ENCODE assay signal across 13 cellular contexts in genomic region chr1:155698382-155699038, GRCh38. TPM values are rescaled to one million over a fixed set of nuclear protein-coding genes. Genes with fewer than 3 reads are reported as not detected.
DNase-seq lines count a peak whose midpoint lies in the region; ATAC-seq and TF ChIP-seq lines count a peak whose summit lies in the region.
"Had no signal": no experiment of that assay in that cellular context is flagged by ENCODE, and none has a peak within 500 bp of the region (broad histone marks: within the 10 kb centered on the region; RNA-seq: fewer than 3 reads in every experiment).

No MANE protein-coding gene starts in this region.

- DNase-seq in cardiac muscle cell (ENCODE audit: low read depth in 1 of 2, low spot score in 1 of 2) (peak in 1 of 2 donors; percentile 42), heart right ventricle (no peak), astrocyte of the cerebellum (ENCODE audit: low read depth) (peak; percentile 28), iris pigment epithelial cell (ENCODE audit: low read depth) (peak; percentile 59), DMS153 treated with DMSO at 0.1 percent for 48 hours (lab: John Stamatoyannopoulos, UW; ENCODE audit: unreplicated experiment) (no peak), H4 (ENCODE audit: low spot score) (no peak)
- DNase-seq: activated CD4-positive, alpha-beta T cell treated with anti-CD3 and anti-CD28 coated beads for 1 hour; naive thymus-derived CD4-positive, alpha-beta T cell; NCI-H526; upper lobe of right lung had no signal

- H3K4me1 ChIP-seq in cardiac muscle cell (ENCODE audit: low read depth) (peaks cover 11% of the 10 kb centered on the region), heart right ventricle (peaks cover 0 to 37% (median 25%) of the 10 kb centered on the region in 9 donors)
- H3K4me1 ChIP-seq: upper lobe of right lung had no signal

- no peak overlapping the region for H3K4me3 ChIP-seq in cardiac muscle cell
- H3K4me3 ChIP-seq in heart right ventricle: no peak overlapping the region
- H3K4me3 ChIP-seq in astrocyte of the cerebellum (ENCODE audit: low read depth, low read length): no peak overlapping the region
- H3K4me3 ChIP-seq: upper lobe of right lung had no signal

- TF ChIP-seq CTCF in cardiac muscle cell (IDR thresholded peaks at IDR 0.05; ENCODE audit: low read depth, low read length) (no peak), heart right ventricle (IDR thresholded peaks at IDR 0.05) (no peak), astrocyte of the cerebellum (IDR thresholded peaks at IDR 0.05; ENCODE audit: low read depth, low read length, missing control alignments) (no peak)

- H3K36me3 ChIP-seq in cardiac muscle cell (no peaks in the 10 kb centered on the region), heart right ventricle (no peaks in the 10 kb centered on the region)
- H3K36me3 ChIP-seq: upper lobe of right lung had no signal

- in situ Hi-C loops in astrocyte of the cerebellum (cut with HindIII; ENCODE audit: low sequenced_read_pairs): no loop called here

- WGBS in heart right ventricle, 2 donors: 94 to 95% methylated on average over 13 of the region's 13 CpGs

- H3K27ac ChIP-seq in cardiac muscle cell: peak overlapping the region; percentile 95
- H3K27ac ChIP-seq in heart right ventricle: no peak overlapping the region
- H3K27ac ChIP-seq: epithelial cell of prostate, upper lobe of right lung had no signal

- H3K27me3 ChIP-seq in cardiac muscle cell (no peaks in the 10 kb centered on the region), heart right ventricle (no peaks in the 10 kb centered on the region)
- H3K27me3 ChIP-seq: upper lobe of right lung had no signal

- intact Hi-C loops in heart right ventricle (cut with DNase I): no loop called here

- no peak for ATAC-seq in heart right ventricle
- no peak for ATAC-seq in HG02678 (IDR thresholded peaks at IDR 0.05; ENCODE audit: unreplicated experiment)
- ATAC-seq in HG02852 (IDR thresholded peaks at IDR 0.05; ENCODE audit: unreplicated experiment): no peak
- ATAC-seq: naive thymus-derived CD4-positive, alpha-beta T cell; upper lobe of right lung had no signal

- H3K9me3 ChIP-seq in cardiac muscle cell (ENCODE audit: low read depth): no peaks in the 10 kb centered on the region
- H3K9me3 ChIP-seq in heart right ventricle: peaks cover 0 to 8% (median 0%) of the 10 kb centered on the region in 11 donors
- H3K9me3 ChIP-seq: upper lobe of right lung had no signal

RNA-seq across cellular contexts. Expression of gene DAP3, which starts 9.6 kb away (rescaled TPM):
- 91.2 and 104 TPM in 2 replicates for total RNA-seq in cardiac muscle cell
- polyA plus RNA-seq in cardiac muscle cell: 116 and 120 TPM in 2 replicates
- 100 to 1,000 TPM in 9 of 10 donors, 10 to 100 TPM in 1; 96.9 to 124 (median 113) TPM for total RNA-seq in heart right ventricle
- 100 to 1,000 TPM in 1 of 2 donors, 10 to 100 TPM in 1; 82.3 to 141 TPM for polyA plus RNA-seq in heart right ventricle
- 60.9 and 100 TPM in 2 replicates for total RNA-seq in H4 (2014; rRNA removed; shearing (Covaris generic))

RNA-seq across cellular contexts. Expression of gene YY1AP1, which starts 9.9 kb away (rescaled TPM):
- total RNA-seq in cardiac muscle cell (33.6 and 44.7 TPM in 2 replicates), heart right ventricle (10 to 100 TPM; 61.4 to 85.1 (median 69.5) TPM)
- polyA plus RNA-seq in cardiac muscle cell (42.0 and 43.3 TPM in 2 replicates), heart right ventricle (10 to 100 TPM; 32.3 to 34.7 TPM)
- 26.3 and 43.9 TPM in 2 replicates for total RNA-seq in H4 (2014; rRNA removed; shearing (Covaris generic))

Comparison
In these comparisons a context has a peak if more than half of its experiments do, and no peak if none do; other contexts are left out.
1. DNase-seq: peak in astrocyte of the cerebellum (single experiment) and iris pigment epithelial cell (single experiment); none in heart right ventricle (0 of 2), DMS153 treated with DMSO at 0.1 percent for 48 hours (single experiment) and H4 (single experiment).